Comparison of ENCODE assay signal across 8 cellular contexts in the genomic region with DNA sequence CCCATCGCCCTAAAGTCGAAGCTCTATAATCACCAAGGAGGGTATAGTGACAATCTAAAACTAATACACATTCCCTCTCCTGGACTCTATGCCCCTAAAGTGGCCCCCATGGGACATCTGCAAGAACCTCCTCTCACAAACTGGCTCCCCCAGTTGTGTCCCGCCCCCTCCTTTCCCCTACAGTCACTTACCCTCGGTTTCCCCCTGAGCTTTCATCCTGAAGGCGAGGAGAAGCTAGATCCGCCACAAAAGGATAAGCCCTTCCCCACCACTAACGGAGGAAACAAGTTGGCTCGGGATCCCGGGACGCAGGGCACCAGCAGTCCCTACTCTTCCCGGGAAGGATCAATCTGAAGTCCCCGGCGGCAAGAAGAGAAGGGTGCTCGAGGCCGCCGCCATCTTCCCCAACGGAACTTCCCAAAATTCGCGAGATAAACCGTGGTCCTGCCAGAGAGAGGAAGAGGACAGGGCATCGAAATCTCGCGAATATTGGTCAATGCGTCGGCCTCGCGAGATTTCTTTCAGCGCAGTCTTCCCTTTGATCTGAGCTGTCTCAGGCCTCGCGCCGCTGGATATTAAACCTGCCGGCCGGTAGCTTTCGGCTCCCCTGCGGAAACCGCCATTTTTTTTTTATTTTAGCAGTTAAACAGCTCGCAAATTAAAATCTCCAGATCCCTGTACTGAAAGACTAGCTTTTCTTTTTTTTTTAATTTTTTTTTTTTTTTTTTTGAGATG. TPM values are rescaled to one million over a fixed set of nuclear protein-coding genes. Genes with fewer than 3 reads are reported as not detected.
DNase-seq lines count a peak whose midpoint lies in the region; ATAC-seq and TF ChIP-seq lines count a peak whose summit lies in the region.

A gene with protein sequence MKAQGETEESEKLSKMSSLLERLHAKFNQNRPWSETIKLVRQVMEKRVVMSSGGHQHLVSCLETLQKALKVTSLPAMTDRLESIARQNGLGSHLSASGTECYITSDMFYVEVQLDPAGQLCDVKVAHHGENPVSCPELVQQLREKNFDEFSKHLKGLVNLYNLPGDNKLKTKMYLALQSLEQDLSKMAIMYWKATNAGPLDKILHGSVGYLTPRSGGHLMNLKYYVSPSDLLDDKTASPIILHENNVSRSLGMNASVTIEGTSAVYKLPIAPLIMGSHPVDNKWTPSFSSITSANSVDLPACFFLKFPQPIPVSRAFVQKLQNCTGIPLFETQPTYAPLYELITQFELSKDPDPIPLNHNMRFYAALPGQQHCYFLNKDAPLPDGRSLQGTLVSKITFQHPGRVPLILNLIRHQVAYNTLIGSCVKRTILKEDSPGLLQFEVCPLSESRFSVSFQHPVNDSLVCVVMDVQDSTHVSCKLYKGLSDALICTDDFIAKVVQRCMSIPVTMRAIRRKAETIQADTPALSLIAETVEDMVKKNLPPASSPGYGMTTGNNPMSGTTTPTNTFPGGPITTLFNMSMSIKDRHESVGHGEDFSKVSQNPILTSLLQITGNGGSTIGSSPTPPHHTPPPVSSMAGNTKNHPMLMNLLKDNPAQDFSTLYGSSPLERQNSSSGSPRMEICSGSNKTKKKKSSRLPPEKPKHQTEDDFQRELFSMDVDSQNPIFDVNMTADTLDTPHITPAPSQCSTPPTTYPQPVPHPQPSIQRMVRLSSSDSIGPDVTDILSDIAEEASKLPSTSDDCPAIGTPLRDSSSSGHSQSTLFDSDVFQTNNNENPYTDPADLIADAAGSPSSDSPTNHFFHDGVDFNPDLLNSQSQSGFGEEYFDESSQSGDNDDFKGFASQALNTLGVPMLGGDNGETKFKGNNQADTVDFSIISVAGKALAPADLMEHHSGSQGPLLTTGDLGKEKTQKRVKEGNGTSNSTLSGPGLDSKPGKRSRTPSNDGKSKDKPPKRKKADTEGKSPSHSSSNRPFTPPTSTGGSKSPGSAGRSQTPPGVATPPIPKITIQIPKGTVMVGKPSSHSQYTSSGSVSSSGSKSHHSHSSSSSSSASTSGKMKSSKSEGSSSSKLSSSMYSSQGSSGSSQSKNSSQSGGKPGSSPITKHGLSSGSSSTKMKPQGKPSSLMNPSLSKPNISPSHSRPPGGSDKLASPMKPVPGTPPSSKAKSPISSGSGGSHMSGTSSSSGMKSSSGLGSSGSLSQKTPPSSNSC (N-terminal part only) (minus strand): TSS at position 417 of the 735 bp plus-strand sequence. CDS start 201 bp downstream, at position 216.

- TF ChIP-seq POLR2A in uterus (IDR thresholded peaks at IDR 0.05): peak; percentile 31 to 50

- ATAC-seq in GM18498 (IDR thresholded peaks at IDR 0.05; ENCODE audit: unreplicated experiment): peak; percentile 94
- ATAC-seq in HG02943 (IDR thresholded peaks at IDR 0.05; ENCODE audit: low read depth, unreplicated experiment): peak; percentile 85

- H3K27me3 ChIP-seq in right atrium auricular region: no peaks in the 10 kb centered on the region
- H3K27me3 ChIP-seq in uterus: no peaks in the 10 kb centered on the region

- H3K9me3 ChIP-seq in right atrium auricular region (no peaks in the 10 kb centered on the region), uterus (no peaks in the 10 kb centered on the region)

- H3K36me3 ChIP-seq in right atrium auricular region (peaks cover 18% of the 10 kb centered on the region), uterus (no peaks in the 10 kb centered on the region)

- peak; percentile 93 for DNase-seq in NCI-H187 treated with DMSO at 0.1 percent for 48 hours (lab: John Stamatoyannopoulos, UW)
- DNase-seq in anterior cingulate cortex (lab: John Stamatoyannopoulos, UW): peak; percentile 16 to 94 (median 81)
- peak; percentile 94 for DNase-seq in right atrium auricular region (ENCODE audit: low spot score)
- DNase-seq in pulmonary artery endothelial cell (ENCODE audit: low read depth, low spot score): peak; percentile 94
- peak; percentile 94 to 95 for DNase-seq in uterus

- H3K27ac ChIP-seq in right atrium auricular region: peak within 1 kb of the TSS; percentile 75 to 85
- H3K27ac ChIP-seq in uterus: peak within 1 kb of the TSS; percentile 82 to 93

- TF ChIP-seq CTCF in right atrium auricular region (IDR thresholded peaks at IDR 0.05) (no peak), uterus (IDR thresholded peaks at IDR 0.05) (peak in 1 of 4 experiments; percentile 9)

- intact Hi-C loops in T-helper 2 cell treated with Interferon-gamma antibody and Interleukin-4, amounts not matched to agents 100 ng/mL and 5 ng/mL, for 36 hours (cut with micrococcal nuclease): loop anchor here (1.0 to 10.0 kb wide), 4 partner anchors 10 to 699 kb away; partner anchors contain the start of genes CDK12, PSMB3 and RPL19
- intact Hi-C loops in uterus (cut with DNase I; ENCODE audit: low total_unique reads): no loop called here

- H3K4me1 ChIP-seq in right atrium auricular region (peaks cover 0 to 15% of the 10 kb centered on the region in 2 donors), uterus (no peaks in the 10 kb centered on the region)

- H3K4me3 ChIP-seq in right atrium auricular region (peak within 1 kb of the TSS; percentile 69 to 82), uterus (peak within 1 kb of the TSS; percentile 81 to 97)

RNA-seq across cellular contexts. Expression of the gene that starts here (rescaled TPM):
- total RNA-seq in T-helper 2 cell treated with Interferon-gamma antibody and Interleukin-4, amounts not matched to agents 100 ng/mL and 5 ng/mL, for 36 hours: 57.6 and 60.4 TPM in 2 replicates
- total RNA-seq in right atrium auricular region (10 to 100 TPM; 15.9 to 19.0 TPM), pulmonary artery endothelial cell (23.9 and 33.9 TPM in 2 replicates), uterus (10 to 100 TPM; 19.7 to 49.6 (median 25.9) TPM)

Comparison
In these comparisons a context has a peak if more than half of its experiments do, and no peak if none do; other contexts are left out.
1. Peak in every context shown above with its lines: DNase-seq, ATAC-seq, H3K4me3 ChIP-seq and H3K27ac ChIP-seq.